In genomic region chr6:285030-285771, GRCh38 we compare ENCODE assay signal across 1 cellular context.
A peak's percentile ranks its signal among the peaks of the same experiment; 100 is the strongest.
TF ChIP-seq lines count a peak whose summit lies in the region.

No MANE protein-coding gene starts in this region.

TF ChIP-seq in K562, 482 proteins besides CTCF, POLR2A, EP300 and RAD21:
- TF ChIP-seq CBX8 (IDR thresholded peaks at IDR 0.05; ENCODE audit: borderline replicate concordance, extremely low read depth, low read depth, low read length, poor library complexity, severe bottlenecking) (peak; percentile 11), CHD7 (IDR thresholded peaks at IDR 0.05; ENCODE audit: low read depth, low read length) (no peak), KAT7 (CRISPR knock-in tag; IDR thresholded peaks at IDR 0.05; ENCODE audit: borderline replicate concordance) (no peak), ZNF764 (CRISPR knock-in tag; IDR thresholded peaks at IDR 0.05; ENCODE audit: low read depth) (no peak)
